Comparison of ENCODE assay signal across 16 cellular contexts in genomic region chr17:6893382-6894205, GRCh38.
DNase-seq lines count a peak whose midpoint lies in the region; TF ChIP-seq lines count a peak whose summit lies in the region.
"Had no signal": no experiment of that assay in that cellular context is flagged by ENCODE, and none has a peak within 500 bp of the region (broad histone marks: within the 10 kb centered on the region; RNA-seq: fewer than 3 reads in every experiment).

No MANE protein-coding gene starts in this region.

- no peak overlapping the region for H3K9ac ChIP-seq in H9 (ENCODE audit: extremely low read depth, insufficient read length, low read length)
- H3K9ac ChIP-seq in parathyroid adenoma: no peak overlapping the region

- H3K14ac ChIP-seq in H9 (ENCODE audit: insufficient read depth, low read length): no peak overlapping the region

- H3K4ac ChIP-seq in H9 (ENCODE audit: low read depth, low read length): no peak overlapping the region

- H2BK5ac ChIP-seq in H9 (ENCODE audit: insufficient read length, low read length): no peak overlapping the region

- no peak overlapping the region for H2AFZ ChIP-seq in H9 (ENCODE audit: low read length)
- H2AFZ ChIP-seq in parathyroid adenoma: peak overlapping the region; percentile 56

- 0 out of 4 replicates have a peak, but pooled peaks cover 0 to 3% of the 10 kb centered on the region in 2 experiments for H3K4me1 Mint-ChIP-seq in H9

- no peak overlapping the region for H2AK5ac ChIP-seq in H9 (ENCODE audit: insufficient read length, low read length)

- H3K27me3 ChIP-seq in H9 (ENCODE audit: insufficient read depth, low read length) (no peaks in the 10 kb centered on the region), ectodermal cell (ENCODE audit: control insufficient read depth, insufficient read depth, low read length, poor library complexity, severe bottlenecking) (peaks cover 60% of the 10 kb centered on the region), parathyroid adenoma (ENCODE audit: control insufficient read depth, insufficient read depth, low read length) (no peaks in the 10 kb centered on the region)
- H3K27me3 ChIP-seq: SJCRH30 had no signal

- DNase-seq in H9 (peak; percentile 62), iPS-NIHi11 (ENCODE audit: low spot score) (peak; percentile 40), DMS 273 treated with DMSO at 0.1 percent for 48 hours (lab: John Stamatoyannopoulos, UW) (no peak), EL (no peak), substantia nigra (lab: John Stamatoyannopoulos, UW) (no peak), GDM1 (lab: John Stamatoyannopoulos, UW) (no peak)
- DNase-seq: activated gamma-delta T cell treated with Interleukin-2 at 50 U/mL for 16 hours; caudate nucleus; effector CD4-positive, alpha-beta T cell; mucosa of descending colon; NCI-H146; SJCRH30 had no signal

- H3K4me3 ChIP-seq in ectodermal cell (ENCODE audit: insufficient read depth, low read depth, low read length) (peak overlapping the region; percentile 28), parathyroid adenoma (ENCODE audit: low read depth, low read length) (peak overlapping the region; percentile 50)
- H3K4me3 ChIP-seq: mucosa of descending colon, SJCRH30 had no signal

- no peaks in the 10 kb centered on the region for H3K9me3 Mint-ChIP-seq in H9

- H4K91ac ChIP-seq in H9 (ENCODE audit: insufficient read length, low read depth, low read length): no peak overlapping the region

- H3K79me1 ChIP-seq in H9 (ENCODE audit: insufficient read depth, low read depth, low read length, poor library complexity, severe bottlenecking): no peaks in the 10 kb centered on the region

- H2BK12ac ChIP-seq in H9 (ENCODE audit: insufficient read length, low read depth, low read length): no peak overlapping the region

- WGBS in H9 (ENCODE audit: extremely low coverage, insufficient read length, low lambda C conversion rate): no CpG with 5 or more reads among the region's 36 CpGs
- WGBS in ectodermal cell, 2 experiments: 39 to 45% methylated on average over 36 of the region's 36 CpGs

- no peak overlapping the region for H3K56ac ChIP-seq in H9 (ENCODE audit: insufficient read length, low read depth, low read length)

- H2BK120ac ChIP-seq in H9 (ENCODE audit: low read depth, low read length, poor library complexity, severe bottlenecking): no peak overlapping the region

- H3K4me1 ChIP-seq in H9 (ENCODE audit: insufficient read depth, low read length) (no peaks in the 10 kb centered on the region), ectodermal cell (ENCODE audit: control insufficient read depth, insufficient read depth, low read length) (no peaks in the 10 kb centered on the region), parathyroid adenoma (peaks cover 6% of the 10 kb centered on the region)
- H3K4me1 ChIP-seq: SJCRH30 had no signal

- peak overlapping the region; percentile 65 to 72 for H3K4me3 Mint-ChIP-seq in H9
- H3K4me3 Mint-ChIP-seq: T-helper 1 cell treated with Interleukin-12 subunit alpha and Interleukin-12 subunit beta and Interleukin-4 antibody, amounts not matched to agents 30 μg/mL and 1 μg/mL, for 36 hours had no signal

- H2BK15ac ChIP-seq in H9 (ENCODE audit: low read depth, low read length): no peak overlapping the region

- no peak overlapping the region for H3T11ph ChIP-seq in H9 (ENCODE audit: low read length)

- H3K27ac ChIP-seq in H9 (ENCODE audit: insufficient read length, low read depth, low read length) (no peak overlapping the region), ectodermal cell (ENCODE audit: insufficient read depth, low read depth, low read length, poor library complexity, severe bottlenecking) (no peak overlapping the region), parathyroid adenoma (no peak overlapping the region), substantia nigra (ENCODE audit: low read depth, low read length, poor library complexity, severe bottlenecking) (no peak overlapping the region)
- H3K27ac ChIP-seq: heart left ventricle, SJCRH30 had no signal

- peaks cover 5% of the 10 kb centered on the region for H3K23me2 ChIP-seq in H9 (ENCODE audit: insufficient read length, low read depth, low read length, poor library complexity, severe bottlenecking)

- no peak overlapping the region for H2BK20ac ChIP-seq in H9 (ENCODE audit: low read depth, low read length, poor library complexity, severe bottlenecking)

- no peak overlapping the region for H3K18ac ChIP-seq in H9 (ENCODE audit: insufficient read length, low read depth, low read length)

- no peak for TF ChIP-seq CTCF in H9 (conservative IDR thresholded peaks at IDR 0.05)
- no peak for TF ChIP-seq CTCF in parathyroid adenoma (IDR thresholded peaks at IDR 0.05)

- no peak overlapping the region for H4K8ac ChIP-seq in H9 (replicated peaks; ENCODE audit: insufficient read length, low read depth, low read length)

- H3K79me2 ChIP-seq in H9 (ENCODE audit: insufficient read depth, low read length): no peaks in the 10 kb centered on the region
- H3K79me2 ChIP-seq in parathyroid adenoma: no peaks in the 10 kb centered on the region

- peak overlapping the region in 1 of 3 experiments; percentile 27; a peak in 1 of 7 replicates for H3K27ac Mint-ChIP-seq in H9
- H3K27ac Mint-ChIP-seq: T-helper 1 cell treated with Interleukin-12 subunit alpha and Interleukin-12 subunit beta and Interleukin-4 antibody, amounts not matched to agents 30 μg/mL and 1 μg/mL, for 36 hours had no signal

- no peak overlapping the region for H3K23ac ChIP-seq in H9 (ENCODE audit: insufficient read length, low read depth, low read length)

- H3K36me3 Mint-ChIP-seq in H9 (ENCODE audit: insufficient read depth in 1 of 3, low read depth in 3 of 3): peaks cover 0 to 32% (median 0%) of the 10 kb centered on the region in 3 experiments; a peak in 4 of 7 replicates

- H3K9me3 ChIP-seq in H9 (ENCODE audit: control insufficient read depth, low read depth, low read length): no peaks in the 10 kb centered on the region
- no peaks in the 10 kb centered on the region for H3K9me3 ChIP-seq in ectodermal cell (ENCODE audit: control insufficient read depth, low read length)
- H3K9me3 ChIP-seq in parathyroid adenoma (ENCODE audit: control insufficient read depth, low read length): no peaks in the 10 kb centered on the region
- H3K9me3 ChIP-seq: mucosa of descending colon, SJCRH30 had no signal

- peaks cover 67% of the 10 kb centered on the region for H3K27me3 Mint-ChIP-seq in H9 (ENCODE audit: low read depth)

- H3K36me3 ChIP-seq in ectodermal cell (ENCODE audit: control insufficient read depth, insufficient read depth, low read length) (no peaks in the 10 kb centered on the region), parathyroid adenoma (ENCODE audit: control insufficient read depth, insufficient read depth, low read length) (no peaks in the 10 kb centered on the region)
- H3K36me3 ChIP-seq: heart left ventricle, SJCRH30 had no signal

- H4K20me1 ChIP-seq in H9 (ENCODE audit: control insufficient read depth, insufficient read depth, insufficient read length): no peaks in the 10 kb centered on the region

- H3K4me2 ChIP-seq in H9 (ENCODE audit: insufficient read depth, insufficient read length, low read length) (no peak overlapping the region), parathyroid adenoma (ENCODE audit: low read length) (peak overlapping the region; percentile 85)

- no peak overlapping the region for H4K5ac ChIP-seq in H9 (ENCODE audit: insufficient read length, low read depth, low read length)

Comparison
In these comparisons a context has a peak if more than half of its experiments do, and no peak if none do; other contexts are left out.
1. DNase-seq: peak in H9 (single experiment) and iPS-NIHi11 (single experiment); none in DMS 273 treated with DMSO at 0.1 percent for 48 hours (single experiment), EL (single experiment), substantia nigra (0 of 49) and GDM1 (single experiment).